Comparison of ENCODE assay signal across 9 cellular contexts in the genomic region with DNA sequence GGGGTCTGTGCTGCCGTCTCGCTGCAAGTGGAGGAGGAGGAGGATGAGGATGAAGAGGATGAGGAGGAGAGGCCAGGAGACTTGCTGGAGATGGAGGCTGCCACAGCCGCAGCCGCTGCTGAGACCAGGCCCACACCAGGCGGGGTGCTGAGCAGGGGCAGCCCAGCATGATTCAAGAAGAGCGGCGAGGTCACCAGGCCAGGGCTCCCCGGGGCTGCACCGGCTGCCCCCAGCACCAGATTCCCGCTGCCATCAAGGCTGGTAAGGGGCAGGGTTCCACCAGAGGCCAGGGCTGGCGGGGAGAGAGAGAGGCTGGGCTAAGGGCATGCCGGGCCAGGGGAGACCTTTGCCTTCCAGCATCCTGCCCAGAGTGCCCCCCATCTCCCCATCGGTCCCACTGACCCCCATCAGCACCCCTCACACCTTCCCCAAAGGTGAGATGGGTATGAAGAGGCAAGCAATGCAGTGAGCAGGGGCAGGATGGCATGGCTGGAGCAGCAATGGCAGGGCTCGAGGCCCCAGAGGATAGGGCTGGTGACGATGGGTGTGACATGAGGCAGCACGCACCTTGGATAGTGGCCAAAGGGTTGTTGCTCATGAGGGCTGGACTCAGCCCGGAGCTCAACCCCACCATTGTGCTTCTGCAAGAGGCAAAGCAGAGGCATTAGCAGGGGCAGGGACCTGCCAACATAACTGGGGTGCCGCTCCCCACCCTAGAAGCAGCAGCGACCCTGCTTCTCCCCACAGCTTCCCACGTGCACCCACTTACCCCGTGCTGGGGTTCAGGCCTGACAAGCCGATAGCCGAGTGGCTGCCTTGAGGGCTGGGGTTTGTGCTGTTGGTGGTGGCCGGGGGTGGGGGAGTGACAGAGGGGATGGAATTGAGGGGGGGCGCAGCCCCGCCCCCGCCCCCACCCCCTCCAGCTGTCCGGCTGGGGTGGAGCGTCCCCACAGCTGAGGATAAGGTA. TPM values are rescaled to one million over a fixed set of nuclear protein-coding genes. Genes with fewer than 3 reads are reported as not detected.
A peak's percentile ranks its signal among the peaks of the same experiment; 100 is the strongest.
DNase-seq lines count a peak whose midpoint lies in the region; ATAC-seq and TF ChIP-seq lines count a peak whose summit lies in the region.
"Had no signal": no experiment of that assay in that cellular context is flagged by ENCODE, and none has a peak within 500 bp of the region (broad histone marks: within the 10 kb centered on the region; RNA-seq: fewer than 3 reads in every experiment).

No MANE protein-coding gene starts in this region.

- in situ Hi-C loops in GM23248 (cut with MboI) = no loop called here

- peaks cover 13 to 42% (median 16%) of the 10 kb centered on the region in 3 donors for H3K4me1 Mint-ChIP-seq in CD8-positive, alpha-beta memory T cell
- H3K4me1 Mint-ChIP-seq in activated T-helper 1 cell treated with anti-CD3 and anti-CD28 coated beads, Interleukin-12 subunit alpha, Interleukin-12 subunit beta, Interleukin-2, Interleukin-4 antibody, amounts not matched to agents 30 ng/mL and 10 ng/mL and 1 ng/mL, durations not matched to agents 14 hours and 24 hours and 36 hours (ENCODE audit: low read depth) = peaks cover 39% of the 10 kb centered on the region
- peaks cover 16 to 19% of the 10 kb centered on the region in 2 donors for H3K4me1 Mint-ChIP-seq in immature natural killer cell
- H3K4me1 Mint-ChIP-seq in CD14-positive monocyte = peaks cover 30% of the 10 kb centered on the region
- H3K4me1 Mint-ChIP-seq: nephron had no signal

- WGBS in GM23248 (ENCODE audit: low coverage in 1 of 2, low lambda C conversion rate in 2 of 2, missing lambda C conversion rate in 2 of 2), 2 experiments = 71 to 73% methylated on average over 21 to 29 of the region's 29 CpGs

- no peaks in the 10 kb centered on the region for H3K79me2 ChIP-seq in GM23248 (ENCODE audit: insufficient read depth)

- H3K27me3 Mint-ChIP-seq in CD8-positive, alpha-beta memory T cell = no peaks in the 10 kb centered on the region
- no peaks in the 10 kb centered on the region for H3K27me3 Mint-ChIP-seq in activated T-helper 1 cell treated with anti-CD3 and anti-CD28 coated beads, Interleukin-12 subunit alpha, Interleukin-12 subunit beta, Interleukin-2, Interleukin-4 antibody, amounts not matched to agents 30 ng/mL and 10 ng/mL and 1 ng/mL, durations not matched to agents 14 hours and 24 hours and 36 hours (ENCODE audit: insufficient read depth)
- H3K27me3 Mint-ChIP-seq in immature natural killer cell (ENCODE audit: low read depth in 3 of 3) = peaks cover 3 to 9% (median 8%) of the 10 kb centered on the region in 3 donors
- H3K27me3 Mint-ChIP-seq in CD14-positive monocyte (ENCODE audit: low read depth in 3 of 3) = peaks cover 0 to 3% (median 0%) of the 10 kb centered on the region in 3 donors

- no peak for TF ChIP-seq CTCF in CD14-positive monocyte (IDR thresholded peaks at IDR 0.05)

- POLR2A ChIA-PET in CD8-positive, alpha-beta memory T cell (lab: Charles Lee) = interaction anchor here (0.6 kb wide), 1 partner anchor 146 kb away, joined by 5 read pairs; no protein-coding TSS in a partner anchor

- H3K36me3 ChIP-seq in CD8-positive, alpha-beta memory T cell (ENCODE audit: insufficient read depth, low read length) = peaks cover 17% of the 10 kb centered on the region
- H3K36me3 ChIP-seq in GM23248 (ENCODE audit: low read depth) = no peaks in the 10 kb centered on the region
- H3K36me3 ChIP-seq: SJSA1 had no signal

- peak overlapping the region in 2 of 7 donors; percentile 54 to 55 for H3K4me3 Mint-ChIP-seq in CD8-positive, alpha-beta memory T cell
- peak overlapping the region; percentile 16 for H3K4me3 Mint-ChIP-seq in activated T-helper 1 cell treated with anti-CD3 and anti-CD28 coated beads, Interleukin-12 subunit alpha, Interleukin-12 subunit beta, Interleukin-2, Interleukin-4 antibody, amounts not matched to agents 30 ng/mL and 10 ng/mL and 1 ng/mL, durations not matched to agents 14 hours and 24 hours and 36 hours
- H3K4me3 Mint-ChIP-seq in immature natural killer cell (peak overlapping the region in 2 of 5 donors; percentile 73 to 75), CD14-positive monocyte (no peak overlapping the region)
- H3K4me3 Mint-ChIP-seq: nephron had no signal

- no peak overlapping the region for H2AFZ ChIP-seq in GM23248

- CTCF ChIA-PET in CD8-positive, alpha-beta memory T cell (lab: Charles Lee) = interaction anchor here (0.8 kb wide), 1 partner anchor 132 kb away, joined by 3 read pairs; the partner anchor contains the start of gene RABAC1

- no peak for ATAC-seq in GM18867 (IDR thresholded peaks at IDR 0.05; ENCODE audit: unreplicated experiment)

- H3K9me3 ChIP-seq in CD8-positive, alpha-beta memory T cell (ENCODE audit: low read length) = no peaks in the 10 kb centered on the region
- no peaks in the 10 kb centered on the region for H3K9me3 ChIP-seq in GM23248 (ENCODE audit: low read depth)
- H3K9me3 ChIP-seq: SJSA1 had no signal

- H3K4me3 ChIP-seq in CD8-positive, alpha-beta memory T cell (ENCODE audit: low read length) = no peak overlapping the region
- H3K4me3 ChIP-seq in GM23248 = no peak overlapping the region
- H3K4me3 ChIP-seq: SJSA1 had no signal

- H3K9me2 ChIP-seq in GM23248 (ENCODE audit: insufficient read depth) = no peaks in the 10 kb centered on the region

- no peak overlapping the region for H3K4me2 ChIP-seq in GM23248 (ENCODE audit: unreplicated experiment)

- H3K9me3 Mint-ChIP-seq in CD8-positive, alpha-beta memory T cell = no peaks in the 10 kb centered on the region
- no peaks in the 10 kb centered on the region for H3K9me3 Mint-ChIP-seq in activated T-helper 1 cell treated with anti-CD3 and anti-CD28 coated beads, Interleukin-12 subunit alpha, Interleukin-12 subunit beta, Interleukin-2, Interleukin-4 antibody, amounts not matched to agents 30 ng/mL and 10 ng/mL and 1 ng/mL, durations not matched to agents 14 hours and 24 hours and 36 hours
- no peaks in the 10 kb centered on the region for H3K9me3 Mint-ChIP-seq in immature natural killer cell
- no peaks in the 10 kb centered on the region for H3K9me3 Mint-ChIP-seq in CD14-positive monocyte
- H3K9me3 Mint-ChIP-seq: nephron had no signal

- no peak overlapping the region for H3K27ac ChIP-seq in CD8-positive, alpha-beta memory T cell (ENCODE audit: low read depth, low read length)
- no peak overlapping the region for H3K27ac ChIP-seq in GM23248
- H3K27ac ChIP-seq: SJSA1 had no signal

- no peak for DNase-seq in CD8-positive, alpha-beta memory T cell
- DNase-seq in GM23248 (peak; percentile 79), immature natural killer cell (no peak), CD14-positive monocyte (ENCODE audit: low spot score) (no peak), retina (no peak)
- no peak for DNase-seq in activated T-helper 1 cell treated with anti-CD3 and anti-CD28 coated beads, Interleukin-12 subunit alpha, Interleukin-12 subunit beta, Interleukin-2, Interleukin-4 antibody, amounts not matched to agents 30 ng/mL and 10 ng/mL and 1 ng/mL, durations not matched to agents 14 hours and 24 hours and 36 hours (ENCODE audit: low spot score)

- no peaks in the 10 kb centered on the region for H4K20me1 ChIP-seq in GM23248 (ENCODE audit: insufficient read depth)

- H3K27me3 ChIP-seq in CD8-positive, alpha-beta memory T cell (ENCODE audit: insufficient read depth, low read length, poor library complexity, severe bottlenecking) = no peaks in the 10 kb centered on the region
- no peaks in the 10 kb centered on the region for H3K27me3 ChIP-seq in GM23248 (replicated peaks; ENCODE audit: insufficient read depth)
- H3K27me3 ChIP-seq: SJSA1 had no signal

- no peak overlapping the region for H3K9ac ChIP-seq in GM23248

- 0 out of 2 replicates have a peak, but pooled peaks cover 9% of the 10 kb centered on the region for H3F3A ChIP-seq in GM23248 (ENCODE audit: insufficient read depth)

- H3K4me1 ChIP-seq in CD8-positive, alpha-beta memory T cell (ENCODE audit: insufficient read depth, low read length) = peaks cover 5% of the 10 kb centered on the region
- peaks cover 17% of the 10 kb centered on the region for H3K4me1 ChIP-seq in GM23248 (ENCODE audit: insufficient read depth)

- peak overlapping the region in 5 of 8 donors; percentile 17 to 93 (median 50) for H3K27ac Mint-ChIP-seq in CD8-positive, alpha-beta memory T cell
- peak overlapping the region; percentile 81 for H3K27ac Mint-ChIP-seq in activated T-helper 1 cell treated with anti-CD3 and anti-CD28 coated beads, Interleukin-12 subunit alpha, Interleukin-12 subunit beta, Interleukin-2, Interleukin-4 antibody, amounts not matched to agents 30 ng/mL and 10 ng/mL and 1 ng/mL, durations not matched to agents 14 hours and 24 hours and 36 hours
- H3K27ac Mint-ChIP-seq in immature natural killer cell = peak overlapping the region; percentile 71 to 89 (median 82)
- H3K27ac Mint-ChIP-seq in CD14-positive monocyte = peak overlapping the region in 2 of 7 donors; percentile 65 to 73
- H3K27ac Mint-ChIP-seq: nephron had no signal

- peaks cover 3 to 41% (median 6%) of the 10 kb centered on the region in 3 donors for H3K36me3 Mint-ChIP-seq in CD8-positive, alpha-beta memory T cell
- peaks cover 27% of the 10 kb centered on the region for H3K36me3 Mint-ChIP-seq in activated T-helper 1 cell treated with anti-CD3 and anti-CD28 coated beads, Interleukin-12 subunit alpha, Interleukin-12 subunit beta, Interleukin-2, Interleukin-4 antibody, amounts not matched to agents 30 ng/mL and 10 ng/mL and 1 ng/mL, durations not matched to agents 14 hours and 24 hours and 36 hours (ENCODE audit: low read depth)
- H3K36me3 Mint-ChIP-seq in immature natural killer cell = peaks cover 10 to 21% (median 13%) of the 10 kb centered on the region in 3 donors
- H3K36me3 Mint-ChIP-seq in CD14-positive monocyte = peaks cover 48 to 63% of the 10 kb centered on the region in 2 donors

- intact Hi-C loops in activated T-helper 1 cell treated with anti-CD3 and anti-CD28 coated beads, Interleukin-12 subunit alpha, Interleukin-12 subunit beta, Interleukin-2, Interleukin-4 antibody, amounts not matched to agents 30 ng/mL and 10 ng/mL and 1 ng/mL, durations not matched to agents 14 hours and 24 hours and 36 hours (cut with micrococcal nuclease) = no loop called here
- intact Hi-C loops in CD14-positive monocyte (cut with micrococcal nuclease) = no loop called here

RNA-seq across cellular contexts. Expression of gene ZNF574, which starts 15.6 kb away (rescaled TPM):
- total RNA-seq in CD8-positive, alpha-beta memory T cell = 10 to 100 TPM; 18.8 to 21.9 TPM
- 24.9 TPM for polyA plus RNA-seq in CD8-positive, alpha-beta memory T cell
- 16.1 and 19.5 TPM in 2 replicates for total RNA-seq in GM23248 (2014; rRNA removed; shearing (Covaris generic))
- polyA plus RNA-seq in GM23248 (2016; fragmentation: Nextera tagmentation; extraction: Ambion mirVana) (14.8 and 16.6 TPM in 2 replicates), immature natural killer cell (10 to 100 TPM; 12.4 to 29.6 (median 20.3) TPM), CD14-positive monocyte (1 to 10 TPM; 3.3 to 4.9 TPM)
- total RNA-seq in activated T-helper 1 cell treated with anti-CD3 and anti-CD28 coated beads, Interleukin-12 subunit alpha, Interleukin-12 subunit beta, Interleukin-2, Interleukin-4 antibody, amounts not matched to agents 30 ng/mL and 10 ng/mL and 1 ng/mL, durations not matched to agents 14 hours and 24 hours and 36 hours = 17.5 and 17.8 TPM in 2 replicates

RNA-seq across cellular contexts. Expression of gene GRIK5, which starts 21.6 kb away (rescaled TPM):
- total RNA-seq in CD8-positive, alpha-beta memory T cell = under 1 TPM; 0.31 to 0.39 TPM
- polyA plus RNA-seq in CD8-positive, alpha-beta memory T cell = not detected
- total RNA-seq in GM23248 (2014; rRNA removed; shearing (Covaris generic)) = not detected in 2 replicates
- polyA plus RNA-seq in GM23248 (2016; fragmentation: Nextera tagmentation; extraction: Ambion mirVana) = not detected in 2 replicates
- total RNA-seq in activated T-helper 1 cell treated with anti-CD3 and anti-CD28 coated beads, Interleukin-12 subunit alpha, Interleukin-12 subunit beta, Interleukin-2, Interleukin-4 antibody, amounts not matched to agents 30 ng/mL and 10 ng/mL and 1 ng/mL, durations not matched to agents 14 hours and 24 hours and 36 hours = 3.9 TPM in 2 replicates
- polyA plus RNA-seq in immature natural killer cell = not detected
- polyA plus RNA-seq in CD14-positive monocyte = under 1 TPM in 1 of 2 donors, not detected in 1; 0.12 TPM
- total RNA-seq: SJSA1 had no signal

RNA-seq across cellular contexts. Expression of gene POU2F2, which starts 40.7 kb away (rescaled TPM):
- total RNA-seq in CD8-positive, alpha-beta memory T cell = 10 to 100 TPM; 46.7 to 47.9 TPM
- 8.5 TPM for polyA plus RNA-seq in CD8-positive, alpha-beta memory T cell
- 0.38 and 1.5 TPM in 2 replicates for total RNA-seq in GM23248 (2014; rRNA removed; shearing (Covaris generic))
- polyA plus RNA-seq in GM23248 (2016; fragmentation: Nextera tagmentation; extraction: Ambion mirVana) (3.0 and 4.6 TPM in 2 replicates), immature natural killer cell (10 to 100 TPM in 1 of 3 donors, 1 to 10 TPM in 2; 2.0 to 10.3 (median 2.1) TPM), CD14-positive monocyte (10 to 100 TPM; 20.0 to 28.2 TPM)
- 64.0 and 65.8 TPM in 2 replicates for total RNA-seq in activated T-helper 1 cell treated with anti-CD3 and anti-CD28 coated beads, Interleukin-12 subunit alpha, Interleukin-12 subunit beta, Interleukin-2, Interleukin-4 antibody, amounts not matched to agents 30 ng/mL and 10 ng/mL and 1 ng/mL, durations not matched to agents 14 hours and 24 hours and 36 hours
